1 cellular context compared by ENCODE assay signal in genomic region chr1:66761273-66761672, GRCh38.
TF ChIP-seq lines count a peak whose summit lies in the region.

No MANE protein-coding gene starts in this region.

TF ChIP-seq in K562, 482 proteins besides CTCF, POLR2A, EP300 and RAD21:
- TF ChIP-seq CEBPB (tag; IDR thresholded peaks at IDR 0.05) (0 out of 2 replicates have a peak, but pooled peaks have one; percentile 4), SRSF1 (IDR thresholded peaks at IDR 0.05; ENCODE audit: low read depth, low read length) (no peak)
